ENCODE assay signal across 26 cellular contexts in the genomic region with DNA sequence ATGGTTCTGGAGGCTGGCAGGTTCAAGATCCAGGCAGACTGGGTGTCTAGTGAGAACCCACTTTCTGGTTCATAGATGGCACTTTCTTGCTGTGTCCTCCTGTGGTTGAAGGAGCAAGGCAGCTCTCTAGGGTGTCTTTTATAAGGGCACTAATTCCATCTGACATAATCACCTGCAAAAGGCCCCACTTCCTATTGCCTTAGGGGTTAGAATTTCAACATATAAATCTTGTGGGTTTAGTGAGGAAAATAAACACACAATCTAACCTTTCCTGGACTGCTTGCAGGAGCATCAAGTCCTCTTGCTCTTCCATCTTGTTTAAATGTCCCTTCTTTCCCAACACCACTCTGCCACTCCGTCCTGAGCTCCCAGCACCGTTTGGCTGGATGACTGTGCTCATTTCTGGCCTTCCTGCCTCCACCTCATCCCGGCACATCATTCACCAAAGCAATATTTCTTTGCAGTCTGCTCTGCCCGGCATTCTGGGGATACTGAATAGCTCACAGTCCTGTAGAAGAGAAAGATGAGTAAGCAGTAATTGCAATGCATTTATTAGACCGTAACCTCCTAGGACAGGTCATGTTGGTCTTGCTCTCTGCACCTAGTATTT.
DNase-seq lines count a peak whose midpoint lies in the region; ATAC-seq, FAIRE-seq and TF ChIP-seq lines count a peak whose summit lies in the region.
"Had no signal": no experiment of that assay in that cellular context is flagged by ENCODE, and none has a peak within 500 bp of the region (broad histone marks: within the 10 kb centered on the region; RNA-seq: fewer than 3 reads in every experiment).

No MANE protein-coding gene starts in this region.

- no peak overlapping the region for H3K27ac ChIP-seq in parathyroid adenoma
- H3K27ac ChIP-seq: 22Rv1, dorsolateral prefrontal cortex, heart left ventricle had no signal

- peak overlapping the region; percentile 70 for H2AFZ ChIP-seq in parathyroid adenoma

- H3K27me3 ChIP-seq in bronchial epithelial cell (ENCODE audit: control insufficient read depth, insufficient read depth, low read length) (no peaks in the 10 kb centered on the region), parathyroid adenoma (ENCODE audit: control insufficient read depth, insufficient read depth, low read length) (no peaks in the 10 kb centered on the region)
- H3K27me3 ChIP-seq: dorsolateral prefrontal cortex, heart left ventricle had no signal

- H3K36me3 ChIP-seq in bronchial epithelial cell (ENCODE audit: control insufficient read depth, insufficient read depth, low read length) (no peaks in the 10 kb centered on the region), parathyroid adenoma (ENCODE audit: control insufficient read depth, insufficient read depth, low read length) (no peaks in the 10 kb centered on the region)
- H3K36me3 ChIP-seq: heart left ventricle had no signal

- no peaks in the 10 kb centered on the region for H3K9me3 ChIP-seq in parathyroid adenoma (ENCODE audit: control insufficient read depth, low read length)
- H3K9me3 ChIP-seq: heart left ventricle had no signal

- TF ChIP-seq CTCF in bronchial epithelial cell (IDR thresholded peaks at IDR 0.05; ENCODE audit: insufficient read depth, low read length, severe bottlenecking) = no peak
- no peak for TF ChIP-seq CTCF in parathyroid adenoma (IDR thresholded peaks at IDR 0.05)

- no peaks in the 10 kb centered on the region for H3K79me2 ChIP-seq in parathyroid adenoma

- peaks cover 3% of the 10 kb centered on the region for H3K4me1 ChIP-seq in parathyroid adenoma

- H3K4me2 ChIP-seq in parathyroid adenoma (ENCODE audit: low read length) = peak overlapping the region; percentile 40

- FAIRE-seq in bronchial epithelial cell (lab: Jason Lieb, UNC) = no peak
- FAIRE-seq: H1, small intestine had no signal

- ATAC-seq in GM19395 (IDR thresholded peaks at IDR 0.05; ENCODE audit: unreplicated experiment) = no peak
- ATAC-seq: heart left ventricle, left colon, Right ventricle myocardium inferior had no signal

- H3K9ac ChIP-seq in parathyroid adenoma = no peak overlapping the region

- H3K4me3 ChIP-seq in bronchial epithelial cell (ENCODE audit: low read depth, low read length) (no peak overlapping the region), parathyroid adenoma (ENCODE audit: low read depth, low read length) (no peak overlapping the region)
- H3K4me3 ChIP-seq: dorsolateral prefrontal cortex, heart left ventricle had no signal

- peak; percentile 41 for DNase-seq in DMS53 (lab: John Stamatoyannopoulos, UW)
- no peak for DNase-seq in DMS53 treated with DMSO at 0.1 percent for 48 hours (lab: John Stamatoyannopoulos, UW; ENCODE audit: unreplicated experiment)
- peak; percentile 84 to 88 for DNase-seq in NCI-H526 (lab: John Stamatoyannopoulos, UW)
- peak; percentile 22 for DNase-seq in bronchial epithelial cell (ENCODE audit: low read depth)
- no peak for DNase-seq in AG08395 (ENCODE audit: low spot score)
- DNase-seq in dedifferentiated amniotic fluid mesenchymal stem cell (ENCODE audit: extremely low spot score) = no peak
- DNase-seq: activated B cell treated with CpG ODN at 0.5 μM for 24 hours; activated CD4-positive, alpha-beta memory T cell treated with anti-CD3 and anti-CD28 coated beads for 36 hours; activated CD8-positive, alpha-beta memory T cell treated with anti-CD3 and anti-CD28 coated beads, Interleukin-2, amount 50 U/mL, for 48 hours; aorta; CD4-positive, alpha-beta T cell; central memory CD4-positive, alpha-beta T cell; DMS 273 treated with DMSO at 0.1 percent for 48 hours; dorsolateral prefrontal cortex; GDM1; heart left ventricle; left colon; NCI-H1436; retina; stimulated activated CD4-positive, alpha-beta T cell treated with anti-CD3 and anti-CD28 coated beads, Interleukin-2, amount 100 ng/mL, for 24 hours had no signal

Comparison
In these comparisons a context has a peak if more than half of its experiments do, and no peak if none do; other contexts are left out.
1. DNase-seq: peak in DMS53 (single experiment), NCI-H526 (2 of 2) and bronchial epithelial cell (single experiment); none in DMS53 treated with DMSO at 0.1 percent for 48 hours (single experiment), AG08395 (single experiment) and dedifferentiated amniotic fluid mesenchymal stem cell (single experiment).